In the genomic region with DNA sequence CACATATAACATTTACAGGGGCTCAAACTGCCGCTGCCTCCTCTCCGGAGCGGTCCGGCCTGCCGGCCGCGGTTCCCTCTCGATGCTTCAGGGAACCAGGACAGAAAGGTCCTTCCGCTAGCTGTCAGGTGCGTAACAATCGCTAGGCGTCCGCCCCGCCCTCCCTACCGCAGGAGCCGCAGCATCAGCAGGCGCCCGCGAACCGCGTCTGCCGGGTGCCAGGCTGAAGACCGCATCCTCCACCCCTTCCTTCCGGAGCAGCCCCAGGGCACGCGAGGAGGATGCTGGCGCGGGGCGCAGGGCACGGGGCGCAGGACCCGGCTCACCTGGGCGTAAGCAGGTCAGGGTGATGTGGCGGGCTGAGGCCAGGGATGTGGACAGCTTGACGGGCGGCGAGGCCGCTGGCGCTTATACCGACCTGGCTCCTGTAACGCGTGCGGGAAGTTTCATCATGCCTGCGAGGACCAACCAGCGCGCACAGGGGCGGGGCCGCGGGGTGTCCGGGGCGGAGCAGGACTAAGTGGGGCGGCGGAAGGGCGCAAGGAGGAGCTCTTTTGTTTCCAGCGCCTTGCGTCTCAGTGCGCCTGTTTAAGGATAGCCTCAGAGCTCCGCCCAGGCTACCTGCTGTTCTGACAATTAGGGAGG, we compare ENCODE assay signal across 8 cellular contexts. TPM values are rescaled to one million over a fixed set of nuclear protein-coding genes. Genes with fewer than 3 reads are reported as not detected.
A peak's percentile ranks its signal among the peaks of the same experiment; 100 is the strongest.
DNase-seq lines count a peak whose midpoint lies in the region; ATAC-seq and TF ChIP-seq lines count a peak whose summit lies in the region.

A gene with protein sequence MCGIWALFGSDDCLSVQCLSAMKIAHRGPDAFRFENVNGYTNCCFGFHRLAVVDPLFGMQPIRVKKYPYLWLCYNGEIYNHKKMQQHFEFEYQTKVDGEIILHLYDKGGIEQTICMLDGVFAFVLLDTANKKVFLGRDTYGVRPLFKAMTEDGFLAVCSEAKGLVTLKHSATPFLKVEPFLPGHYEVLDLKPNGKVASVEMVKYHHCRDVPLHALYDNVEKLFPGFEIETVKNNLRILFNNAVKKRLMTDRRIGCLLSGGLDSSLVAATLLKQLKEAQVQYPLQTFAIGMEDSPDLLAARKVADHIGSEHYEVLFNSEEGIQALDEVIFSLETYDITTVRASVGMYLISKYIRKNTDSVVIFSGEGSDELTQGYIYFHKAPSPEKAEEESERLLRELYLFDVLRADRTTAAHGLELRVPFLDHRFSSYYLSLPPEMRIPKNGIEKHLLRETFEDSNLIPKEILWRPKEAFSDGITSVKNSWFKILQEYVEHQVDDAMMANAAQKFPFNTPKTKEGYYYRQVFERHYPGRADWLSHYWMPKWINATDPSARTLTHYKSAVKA (minus strand): TSS at position 384 of the 645 bp plus-strand sequence. CDS start 3,252 bp downstream, outside the sequence.

- H3K36me3 Mint-ChIP-seq in activated naive CD8-positive, alpha-beta T cell treated with anti-CD3 and anti-CD28 coated beads, Interleukin-2, amount 50 U/mL, for 24 hours (ENCODE audit: low read depth), result peaks cover 26% of the 10 kb centered on the region

- TF ChIP-seq CTCF in GM12864 (IDR thresholded peaks at IDR 0.05; ENCODE audit: low read depth, low read length, missing control alignments) (no peak), cardiac muscle cell (IDR thresholded peaks at IDR 0.05; ENCODE audit: low read depth, low read length) (no peak), parathyroid adenoma (IDR thresholded peaks at IDR 0.05) (no peak), tibial nerve (IDR thresholded peaks at IDR 0.05) (peak in 1 of 5 experiments; percentile 8)

- peaks cover 5% of the 10 kb centered on the region for H3K36me3 ChIP-seq in cardiac muscle cell
- H3K36me3 ChIP-seq in parathyroid adenoma (ENCODE audit: control insufficient read depth, insufficient read depth, low read length), result no peaks in the 10 kb centered on the region
- peaks cover 0 to 18% (median 0%) of the 10 kb centered on the region in 3 donors for H3K36me3 ChIP-seq in tibial nerve

- peak; percentile 64 to 85 for TF ChIP-seq EP300 in tibial nerve (IDR thresholded peaks at IDR 0.05)

- peak within 1 kb of the TSS; percentile 81 for H3K4me2 ChIP-seq in parathyroid adenoma (ENCODE audit: low read length)

- DNase-seq in GM12864 (ENCODE audit: low read depth) (peak; percentile 80), NCI-H1417 (lab: John Stamatoyannopoulos, UW) (peak; percentile 97 to 99 (median 99)), SW480 (ENCODE audit: low spot score) (peak; percentile 99), cardiac muscle cell (ENCODE audit: low read depth in 1 of 2, low spot score in 1 of 2) (peak; percentile 94 to 95), tibial nerve (ENCODE audit: low spot score in 2 of 2) (peak; percentile 73 to 81)
- DNase-seq in activated naive CD8-positive, alpha-beta T cell treated with anti-CD3 and anti-CD28 coated beads, Interleukin-2, amount 50 U/mL, for 24 hours, result peak; percentile 93

- no peak within 1 kb of the TSS for H3K9ac ChIP-seq in parathyroid adenoma

- peak within 1 kb of the TSS; percentile 93 for H2AFZ ChIP-seq in parathyroid adenoma

- no peaks in the 10 kb centered on the region for H3K4me1 ChIP-seq in cardiac muscle cell (ENCODE audit: low read depth)
- peaks cover 3% of the 10 kb centered on the region for H3K4me1 ChIP-seq in parathyroid adenoma
- H3K4me1 ChIP-seq in tibial nerve, result peaks cover 0 to 17% (median 3%) of the 10 kb centered on the region in 4 donors

- peak within 1 kb of the TSS; percentile 88 for H3K4me3 Mint-ChIP-seq in activated naive CD8-positive, alpha-beta T cell treated with anti-CD3 and anti-CD28 coated beads, Interleukin-2, amount 50 U/mL, for 24 hours

- peaks cover 10% of the 10 kb centered on the region for H3K27me3 ChIP-seq in cardiac muscle cell
- no peaks in the 10 kb centered on the region for H3K27me3 ChIP-seq in parathyroid adenoma (ENCODE audit: control insufficient read depth, insufficient read depth, low read length)
- H3K27me3 ChIP-seq in tibial nerve, result no peaks in the 10 kb centered on the region

- peak within 1 kb of the TSS; percentile 79 for H3K4me3 ChIP-seq in GM12864 (ENCODE audit: low read depth, low read length)
- H3K4me3 ChIP-seq in cardiac muscle cell, result peak within 1 kb of the TSS; percentile 85
- peak within 1 kb of the TSS; percentile 69 for H3K4me3 ChIP-seq in parathyroid adenoma (ENCODE audit: low read depth, low read length)
- H3K4me3 ChIP-seq in tibial nerve, result peak within 1 kb of the TSS; percentile 57 to 92 (median 66)

- ATAC-seq in HG02678 (IDR thresholded peaks at IDR 0.05; ENCODE audit: unreplicated experiment), result peak; percentile 98
- peak; percentile 97 for ATAC-seq in activated naive CD8-positive, alpha-beta T cell treated with anti-CD3 and anti-CD28 coated beads, Interleukin-2, amount 50 U/mL, for 24 hours

- H3K79me2 ChIP-seq in parathyroid adenoma, result no peaks in the 10 kb centered on the region

- H3K9me3 ChIP-seq in cardiac muscle cell (ENCODE audit: low read depth) (no peaks in the 10 kb centered on the region), parathyroid adenoma (ENCODE audit: control insufficient read depth, low read length) (no peaks in the 10 kb centered on the region), tibial nerve (no peaks in the 10 kb centered on the region)

- peak; percentile 52 to 76 for TF ChIP-seq POLR2A in tibial nerve (IDR thresholded peaks at IDR 0.05)

- no peaks in the 10 kb centered on the region for H3K27me3 Mint-ChIP-seq in activated naive CD8-positive, alpha-beta T cell treated with anti-CD3 and anti-CD28 coated beads, Interleukin-2, amount 50 U/mL, for 24 hours

- H3K27ac ChIP-seq in cardiac muscle cell, result no peak within 1 kb of the TSS
- H3K27ac ChIP-seq in parathyroid adenoma, result peak within 1 kb of the TSS; percentile 81
- peak within 1 kb of the TSS in 3 of 4 donors; percentile 61 to 85 (median 75) for H3K27ac ChIP-seq in tibial nerve

- H3K9me3 Mint-ChIP-seq in activated naive CD8-positive, alpha-beta T cell treated with anti-CD3 and anti-CD28 coated beads, Interleukin-2, amount 50 U/mL, for 24 hours, result no peaks in the 10 kb centered on the region

- peaks cover 18% of the 10 kb centered on the region for H3K4me1 Mint-ChIP-seq in activated naive CD8-positive, alpha-beta T cell treated with anti-CD3 and anti-CD28 coated beads, Interleukin-2, amount 50 U/mL, for 24 hours

- 2 to 3% methylated on average over 50 to 53 of the region's 58 CpGs for WGBS in tibial nerve, 2 donors

- peak within 1 kb of the TSS; percentile 87 for H3K27ac Mint-ChIP-seq in activated naive CD8-positive, alpha-beta T cell treated with anti-CD3 and anti-CD28 coated beads, Interleukin-2, amount 50 U/mL, for 24 hours

RNA-seq across cellular contexts. Expression of the gene that starts here (rescaled TPM):
- total RNA-seq in cardiac muscle cell, result 17.4 and 25.1 TPM in 2 replicates
- polyA plus RNA-seq in cardiac muscle cell, result 21.3 and 24.5 TPM in 2 replicates
- 10 to 100 TPM in 3 of 4 donors, 1 to 10 TPM in 1; 9.0 to 19.8 (median 13.6) TPM for total RNA-seq in tibial nerve
